Comparison of ENCODE assay signal across 17 cellular contexts in genomic region chr22:44336962-44337657, GRCh38. TPM values are rescaled to one million over a fixed set of nuclear protein-coding genes. Genes with fewer than 3 reads are reported as not detected.
A peak's percentile ranks its signal among the peaks of the same experiment; 100 is the strongest.
DNase-seq lines count a peak whose midpoint lies in the region; ATAC-seq, FAIRE-seq and TF ChIP-seq lines count a peak whose summit lies in the region.
"Had no signal": no experiment of that assay in that cellular context is flagged by ENCODE, and none has a peak within 500 bp of the region (broad histone marks: within the 10 kb centered on the region; RNA-seq: fewer than 3 reads in every experiment).

No MANE protein-coding gene starts in this region.

- no peak overlapping the region for H3K4me3 ChIP-seq in bronchial epithelial cell (ENCODE audit: low read depth, low read length)
- H3K4me3 ChIP-seq in heart right ventricle = no peak overlapping the region
- H3K4me3 ChIP-seq: heart left ventricle, lung had no signal

- ATAC-seq in GM18861 (IDR thresholded peaks at IDR 0.05; ENCODE audit: unreplicated experiment) (no peak), GM18873 (IDR thresholded peaks at IDR 0.05; ENCODE audit: low FRiP score, unreplicated experiment) (no peak), heart right ventricle (no peak)

- TF ChIP-seq CTCF in bronchial epithelial cell (IDR thresholded peaks at IDR 0.05; ENCODE audit: insufficient read depth, low read length, severe bottlenecking) (no peak), heart right ventricle (IDR thresholded peaks at IDR 0.05) (no peak)

- H3K27ac ChIP-seq in heart right ventricle = no peak overlapping the region
- H3K27ac ChIP-seq: parathyroid adenoma had no signal

- H3K36me3 ChIP-seq in bronchial epithelial cell (ENCODE audit: control insufficient read depth, insufficient read depth, low read length) (no peaks in the 10 kb centered on the region), heart right ventricle (no peaks in the 10 kb centered on the region)
- H3K36me3 ChIP-seq: heart left ventricle had no signal

- peaks cover 0 to 27% (median 8%) of the 10 kb centered on the region in 9 donors for H3K4me1 ChIP-seq in heart right ventricle

- 64% methylated on average over 21 of the region's 21 CpGs for WGBS in heart right ventricle, 2 donors

- FAIRE-seq in bronchial epithelial cell (lab: Jason Lieb, UNC) = no peak
- FAIRE-seq: islet of Langerhans, small intestine had no signal

- H3K9me3 ChIP-seq in heart right ventricle = no peaks in the 10 kb centered on the region
- H3K9me3 ChIP-seq: heart left ventricle had no signal

- DNase-seq in NCI-H82 (lab: John Stamatoyannopoulos, UW) (peak; percentile 24), NCI-H82 treated with DMSO at 0.1 percent for 48 hours (lab: John Stamatoyannopoulos, UW; ENCODE audit: unreplicated experiment) (no peak), NCI-H510A (lab: John Stamatoyannopoulos, UW) (peak; percentile 70), bronchial epithelial cell (ENCODE audit: low read depth) (peak; percentile 5), SK-N-DZ (ENCODE audit: low spot score) (no peak), heart right ventricle (no peak)
- DNase-seq: activated CD4-positive, CD25-positive, alpha-beta regulatory T cell treated with anti-CD3 and anti-CD28 coated beads, Interleukin-2, amount 50 U/mL, for 72 hours; effector CD4-positive, alpha-beta T cell; NCI-H187; Right ventricle myocardium superior; small intestine had no signal

- H3K27me3 ChIP-seq in bronchial epithelial cell (ENCODE audit: control insufficient read depth, insufficient read depth, low read length) = peaks cover 10% of the 10 kb centered on the region
- H3K27me3 ChIP-seq in heart right ventricle = peaks cover 0 to 28% (median 15%) of the 10 kb centered on the region in 7 donors

- intact Hi-C loops in heart right ventricle (cut with DNase I) = loop anchor here in 4 of 10 donors (10.0 kb wide), 3 partner anchors 192 to 342 kb away; no protein-coding TSS in a partner anchor

RNA-seq across cellular contexts. Expression of gene SHISAL1, which starts 24.4 kb away (rescaled TPM):
- total RNA-seq in bronchial epithelial cell (under 0.01 and 0.26 TPM in 2 replicates), heart right ventricle (1 to 10 TPM in 4 of 10 donors, under 1 TPM in 6; 0.15 to 1.7 (median 0.78) TPM)
- polyA plus RNA-seq in SK-N-DZ (2014; cell fraction: cytosol; rRNA removed) = not detected in 2 replicates
- 0.02 TPM in 1 of 2 replicates, not detected in the other for polyA plus RNA-seq in SK-N-DZ (2014; cell fraction: nucleus; rRNA removed)
- under 1 TPM; 0.37 to 0.43 TPM for polyA plus RNA-seq in heart right ventricle

Comparison
In these comparisons a context has a peak if more than half of its experiments do, and no peak if none do; other contexts are left out.
1. DNase-seq: peak in NCI-H82 (single experiment), NCI-H510A (single experiment) and bronchial epithelial cell (single experiment); none in NCI-H82 treated with DMSO at 0.1 percent for 48 hours (single experiment), SK-N-DZ (single experiment) and heart right ventricle (0 of 2).